9 cellular contexts compared by ENCODE assay signal in the genomic region with DNA sequence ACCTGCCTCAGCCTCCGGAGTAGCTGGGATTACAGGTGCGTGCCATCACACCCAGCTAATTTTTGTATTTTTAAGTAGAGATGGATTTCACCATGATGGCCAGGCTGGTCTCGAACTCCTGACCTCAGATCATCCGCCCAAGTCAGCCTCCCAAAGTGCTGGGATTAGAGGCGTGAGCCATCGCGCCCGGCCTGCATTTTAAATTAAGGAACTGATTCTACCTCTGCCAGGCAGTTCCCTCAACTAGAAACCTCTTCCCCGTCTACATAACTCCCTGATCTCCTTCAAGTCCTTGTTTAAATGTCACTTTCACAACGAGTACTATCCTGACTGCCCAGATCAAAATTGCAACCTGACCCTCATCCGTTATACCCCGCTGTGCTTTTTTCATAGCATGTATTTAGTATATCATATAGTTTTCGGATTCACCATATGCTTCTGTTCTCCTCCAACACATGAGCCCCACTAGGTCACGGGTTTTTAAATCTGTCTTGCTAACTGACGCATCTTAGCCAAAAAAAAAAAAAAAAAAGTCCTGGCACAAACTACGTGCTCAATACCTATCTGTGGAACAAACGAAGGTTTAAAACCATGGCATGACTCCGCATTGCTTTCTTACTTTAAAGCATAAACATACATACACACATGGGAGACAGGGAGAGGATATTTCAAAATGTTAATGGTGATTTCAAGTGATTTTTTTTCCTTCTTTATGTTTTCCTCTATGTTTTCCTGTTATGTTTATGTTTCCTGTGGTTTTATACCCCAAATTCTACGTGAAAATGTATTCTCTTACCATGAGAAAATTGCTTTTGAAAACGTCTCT. TPM values are rescaled to one million over a fixed set of nuclear protein-coding genes. Genes with fewer than 3 reads are reported as not detected.
DNase-seq lines count a peak whose midpoint lies in the region; ATAC-seq and TF ChIP-seq lines count a peak whose summit lies in the region.
"Had no signal": no experiment of that assay in that cellular context is flagged by ENCODE, and none has a peak within 500 bp of the region (broad histone marks: within the 10 kb centered on the region; RNA-seq: fewer than 3 reads in every experiment).

No MANE protein-coding gene starts in this region.

- no peak for TF ChIP-seq CTCF in osteoblast (IDR thresholded peaks at IDR 0.05; ENCODE audit: extremely low read depth, low read depth, low read length)
- no peak for TF ChIP-seq CTCF in lower lobe of right lung (IDR thresholded peaks at IDR 0.05)

- intact Hi-C loops in lower lobe of right lung (cut with DNase I), result no loop called here

- no peaks in the 10 kb centered on the region for H3K9me3 ChIP-seq in osteoblast (ENCODE audit: low read depth, low read length)
- no peaks in the 10 kb centered on the region for H3K9me3 ChIP-seq in lower lobe of right lung
- H3K9me3 ChIP-seq: sigmoid colon had no signal

- no peak overlapping the region for H3K4me3 ChIP-seq in osteoblast (ENCODE audit: insufficient read depth, low read length)
- no peak overlapping the region for H3K4me3 ChIP-seq in lower lobe of right lung

- peak overlapping the region; percentile 59 for H3K4me3 Mint-ChIP-seq in activated naive CD8-positive, alpha-beta T cell treated with anti-CD3 and anti-CD28 coated beads for 36 hours

- H3K4me1 Mint-ChIP-seq in activated naive CD8-positive, alpha-beta T cell treated with anti-CD3 and anti-CD28 coated beads for 36 hours, result peaks cover 10% of the 10 kb centered on the region

- ATAC-seq in lower lobe of right lung, result no peak

- no peaks in the 10 kb centered on the region for H3K79me2 ChIP-seq in osteoblast (ENCODE audit: insufficient read depth, low read length)

- no peak overlapping the region for H2AFZ ChIP-seq in osteoblast (ENCODE audit: low read length)

- no peaks in the 10 kb centered on the region for H3K9me3 Mint-ChIP-seq in activated naive CD8-positive, alpha-beta T cell treated with anti-CD3 and anti-CD28 coated beads for 36 hours

- H3K4me2 ChIP-seq in osteoblast (ENCODE audit: insufficient read depth, low read length), result peak overlapping the region; percentile 40

- no peak overlapping the region for H3K27ac Mint-ChIP-seq in activated naive CD8-positive, alpha-beta T cell treated with anti-CD3 and anti-CD28 coated beads for 36 hours

- H3K4me1 ChIP-seq in osteoblast (ENCODE audit: insufficient read depth, low read length) (peaks cover 16% of the 10 kb centered on the region), lower lobe of right lung (peaks cover 13% of the 10 kb centered on the region)

- H3K27ac ChIP-seq in osteoblast (ENCODE audit: low read depth, low read length) (no peak overlapping the region), lower lobe of right lung (no peak overlapping the region)
- H3K27ac ChIP-seq: sigmoid colon had no signal

- H4K20me1 ChIP-seq in osteoblast (ENCODE audit: insufficient read depth, low read length), result no peaks in the 10 kb centered on the region

- peaks cover 47% of the 10 kb centered on the region for H3K27me3 ChIP-seq in osteoblast (ENCODE audit: insufficient read depth, low read length)
- H3K27me3 ChIP-seq in lower lobe of right lung (ENCODE audit: low read depth), result peaks cover 48% of the 10 kb centered on the region

- H3K36me3 ChIP-seq in osteoblast (ENCODE audit: insufficient read depth, low read length) (no peaks in the 10 kb centered on the region), lower lobe of right lung (no peaks in the 10 kb centered on the region)
- H3K36me3 ChIP-seq: sigmoid colon had no signal

- no peaks in the 10 kb centered on the region for H3K36me3 Mint-ChIP-seq in activated naive CD8-positive, alpha-beta T cell treated with anti-CD3 and anti-CD28 coated beads for 36 hours

- peak; percentile 15 to 62 (median 40) for DNase-seq in NCI-H1417 (lab: John Stamatoyannopoulos, UW)
- DNase-seq in NCI-H1417 treated with DMSO at 0.1 percent for 48 hours (lab: John Stamatoyannopoulos, UW), result no peak
- DNase-seq in NCI-H1694 treated with DMSO at 0.1 percent for 48 hours (lab: John Stamatoyannopoulos, UW), result peak; percentile 30
- DNase-seq in activated naive CD8-positive, alpha-beta T cell treated with anti-CD3 and anti-CD28 coated beads for 36 hours, result no peak
- no peak for DNase-seq in osteoblast (ENCODE audit: insufficient read length, low spot score, missing footprints)
- DNase-seq in middle frontal gyrus (ENCODE audit: extremely low spot score, low spot score), result no peak
- no peak for DNase-seq in lower lobe of right lung
- no peak for DNase-seq in foreskin melanocyte
- DNase-seq: sigmoid colon had no signal

- H3K27me3 Mint-ChIP-seq in activated naive CD8-positive, alpha-beta T cell treated with anti-CD3 and anti-CD28 coated beads for 36 hours, result peaks cover 57% of the 10 kb centered on the region

RNA-seq across cellular contexts. Expression of gene SOWAHA, which starts 0.8 kb away (rescaled TPM):
- under 1 TPM in 1 of 2 experiments, not detected in 1; 0.06 TPM for total RNA-seq in activated naive CD8-positive, alpha-beta T cell treated with anti-CD3 and anti-CD28 coated beads for 36 hours
- under 0.01 and 0.29 TPM in 2 replicates for total RNA-seq in osteoblast
- total RNA-seq in lower lobe of right lung, result 0.18 TPM

RNA-seq across cellular contexts. Expression of gene SHROOM1, which starts 18.1 kb away (rescaled TPM):
- 1 to 10 TPM; 1.8 to 2.3 TPM for total RNA-seq in activated naive CD8-positive, alpha-beta T cell treated with anti-CD3 and anti-CD28 coated beads for 36 hours
- total RNA-seq in osteoblast (4.7 and 6.2 TPM in 2 replicates), lower lobe of right lung (17.3 TPM)

RNA-seq across cellular contexts. Expression of gene SEPTIN8, which starts 35.3 kb away (rescaled TPM):
- total RNA-seq in activated naive CD8-positive, alpha-beta T cell treated with anti-CD3 and anti-CD28 coated beads for 36 hours, result 10 to 100 TPM; 21.2 to 22.2 TPM
- total RNA-seq in osteoblast (32.1 and 33.7 TPM in 2 replicates), lower lobe of right lung (32.8 TPM)

RNA-seq across cellular contexts. Expression of gene GDF9, which starts 53.9 kb away (rescaled TPM):
- under 1 TPM; 0.26 to 0.29 TPM for total RNA-seq in activated naive CD8-positive, alpha-beta T cell treated with anti-CD3 and anti-CD28 coated beads for 36 hours
- 0.29 and 0.36 TPM in 2 replicates for total RNA-seq in osteoblast
- 0.15 TPM for total RNA-seq in lower lobe of right lung

RNA-seq across cellular contexts. Expression of gene UQCRQ, which starts 54.1 kb away (rescaled TPM):
- total RNA-seq in activated naive CD8-positive, alpha-beta T cell treated with anti-CD3 and anti-CD28 coated beads for 36 hours, result 100 to 1,000 TPM; 652 to 654 TPM
- 76.0 and 94.6 TPM in 2 replicates for total RNA-seq in osteoblast
- 271 TPM for total RNA-seq in lower lobe of right lung

Comparison
In these comparisons a context has a peak if more than half of its experiments do, and no peak if none do; other contexts are left out.
1. DNase-seq: peak in NCI-H1417 (3 of 3) and NCI-H1694 treated with DMSO at 0.1 percent for 48 hours (single experiment); none in NCI-H1417 treated with DMSO at 0.1 percent for 48 hours (single experiment), activated naive CD8-positive, alpha-beta T cell treated with anti-CD3 and anti-CD28 coated beads for 36 hours (single experiment), osteoblast (single experiment), middle frontal gyrus (single experiment), lower lobe of right lung (single experiment) and foreskin melanocyte (single experiment).